18 cellular contexts compared by ENCODE assay signal in the genomic region with DNA sequence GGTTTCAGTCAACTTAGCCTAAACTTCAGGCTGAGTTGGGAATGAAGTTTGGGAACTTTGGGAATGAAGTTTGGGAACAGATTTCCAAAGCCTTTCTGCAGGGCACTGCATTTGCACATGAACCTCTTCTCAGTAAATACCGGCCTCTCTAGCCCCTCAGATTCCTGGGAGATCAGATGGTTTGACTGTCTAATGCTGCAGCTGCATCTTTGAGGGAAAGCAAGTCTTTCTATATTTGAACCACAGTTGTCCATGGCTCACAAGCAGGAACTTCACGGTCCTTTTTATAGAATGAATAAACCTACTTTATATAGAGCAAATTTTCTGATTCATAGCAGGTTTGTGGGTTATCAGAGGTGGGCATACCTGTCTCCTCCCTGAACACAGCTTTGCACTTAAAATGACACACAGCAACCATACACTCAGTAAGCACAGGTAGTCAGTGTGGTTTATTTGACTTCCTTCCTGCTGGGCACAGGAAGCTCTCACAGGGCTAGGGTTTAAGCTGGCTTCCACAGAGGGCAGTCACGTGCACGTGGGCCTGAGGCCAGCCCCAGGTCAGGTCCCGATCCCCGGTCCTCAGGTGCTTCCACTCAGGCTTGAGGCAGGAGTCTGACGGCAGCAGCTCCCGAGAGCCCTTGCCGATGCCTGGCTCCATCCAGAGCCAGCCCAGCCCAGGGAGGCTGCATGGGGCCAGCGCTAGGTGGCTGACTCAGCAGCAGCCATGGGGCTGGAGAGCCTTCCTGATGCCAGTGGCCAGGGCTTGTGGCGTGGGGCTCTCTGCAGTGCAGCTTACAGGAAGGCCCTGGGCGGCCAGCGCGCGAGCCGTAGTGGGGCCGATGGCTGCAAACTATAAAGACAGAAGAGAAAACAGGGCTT. TPM values are rescaled to one million over a fixed set of nuclear protein-coding genes. Genes with fewer than 3 reads are reported as not detected.
A peak's percentile ranks its signal among the peaks of the same experiment; 100 is the strongest.
DNase-seq lines count a peak whose midpoint lies in the region; ATAC-seq, FAIRE-seq and TF ChIP-seq lines count a peak whose summit lies in the region.
"Had no signal": no experiment of that assay in that cellular context is flagged by ENCODE, and none has a peak within 500 bp of the region (broad histone marks: within the 10 kb centered on the region; RNA-seq: fewer than 3 reads in every experiment).

No MANE protein-coding gene starts in this region.

- H3K9me3 ChIP-seq in CD4-positive, alpha-beta memory T cell (ENCODE audit: control insufficient read depth in 1 of 2, low read length in 2 of 2), result no peaks in the 10 kb centered on the region
- no peaks in the 10 kb centered on the region for H3K9me3 ChIP-seq in naive thymus-derived CD4-positive, alpha-beta T cell (ENCODE audit: control insufficient read depth in 2 of 3, low read length in 3 of 3)
- H3K9me3 ChIP-seq: BE2C, uterus had no signal

- no peak for FAIRE-seq in GM12892 (lab: Jason Lieb, UNC)

- H3K4me3 ChIP-seq in CD4-positive, alpha-beta memory T cell (ENCODE audit: low read length in 2 of 2), result no peak overlapping the region
- no peak overlapping the region for H3K4me3 ChIP-seq in naive thymus-derived CD4-positive, alpha-beta T cell (ENCODE audit: low read length)
- H3K4me3 ChIP-seq: uterus had no signal

- no TSS peak for BruUV-seq in MCF 10A (replicated peaks; lab: Mats Ljungman, UMichigan)

- TF ChIP-seq POLR2A in GM12892 (IDR thresholded peaks at IDR 0.05; ENCODE audit: low read depth, low read length), result no peak

- no peaks in the 10 kb centered on the region for H3K27me3 ChIP-seq in CD4-positive, alpha-beta memory T cell (ENCODE audit: insufficient read depth, low read length)
- H3K27me3 ChIP-seq in naive thymus-derived CD4-positive, alpha-beta T cell (ENCODE audit: control insufficient read depth in 2 of 2, insufficient read depth in 2 of 2, low read length in 2 of 2), result no peaks in the 10 kb centered on the region
- H3K27me3 ChIP-seq: BE2C, uterus had no signal

- H3K36me3 Mint-ChIP-seq in CD4-positive, alpha-beta memory T cell, result peaks cover 27 to 35% of the 10 kb centered on the region in 2 donors
- peaks cover 13% of the 10 kb centered on the region for H3K36me3 Mint-ChIP-seq in activated naive CD8-positive, alpha-beta T cell treated with anti-CD3 and anti-CD28 coated beads for 36 hours
- peaks cover 4 to 51% (median 20%) of the 10 kb centered on the region in 5 donors for H3K36me3 Mint-ChIP-seq in naive thymus-derived CD4-positive, alpha-beta T cell
- peaks cover 44% of the 10 kb centered on the region for H3K36me3 Mint-ChIP-seq in MCF 10A (ENCODE audit: insufficient read depth, unreplicated experiment)

- TF ChIP-seq CTCF in MCF 10A (IDR thresholded peaks at IDR 0.05; ENCODE audit: unreplicated experiment), result no peak

- ATAC-seq in naive thymus-derived CD4-positive, alpha-beta T cell, result peak; percentile 8
- no peak for ATAC-seq in HG02885 (IDR thresholded peaks at IDR 0.05; ENCODE audit: poor library complexity, unreplicated experiment)
- ATAC-seq: stimulated activated naive B cell treated with anti-CD40 and anti-IgM and Interleukin-4, amounts not matched to agents 10 μg/mL and 1 μg/mL and 100 μg/mL, for 72 hours had no signal

- H3K27me3 Mint-ChIP-seq in CD4-positive, alpha-beta memory T cell, result no peaks in the 10 kb centered on the region
- no peaks in the 10 kb centered on the region for H3K27me3 Mint-ChIP-seq in activated naive CD8-positive, alpha-beta T cell treated with anti-CD3 and anti-CD28 coated beads for 36 hours
- H3K27me3 Mint-ChIP-seq in naive thymus-derived CD4-positive, alpha-beta T cell, result no peaks in the 10 kb centered on the region
- H3K27me3 Mint-ChIP-seq in MCF 10A (ENCODE audit: insufficient read depth, unreplicated experiment), result no peaks in the 10 kb centered on the region
- H3K27me3 Mint-ChIP-seq: stimulated activated naive B cell treated with anti-CD40 and anti-IgM and Interleukin-4, amounts not matched to agents 10 μg/mL and 1 μg/mL and 100 μg/mL, for 72 hours had no signal

- peak overlapping the region in 3 of 8 donors; percentile 8 to 53 (median 24) for H3K4me3 Mint-ChIP-seq in CD4-positive, alpha-beta memory T cell
- no peak overlapping the region for H3K4me3 Mint-ChIP-seq in activated naive CD8-positive, alpha-beta T cell treated with anti-CD3 and anti-CD28 coated beads for 36 hours
- H3K4me3 Mint-ChIP-seq in naive thymus-derived CD4-positive, alpha-beta T cell, result peak overlapping the region in 1 of 10 donors; percentile 25
- no peak overlapping the region for H3K4me3 Mint-ChIP-seq in MCF 10A (ENCODE audit: unreplicated experiment)
- H3K4me3 Mint-ChIP-seq: stimulated activated naive B cell treated with anti-CD40 and anti-IgM and Interleukin-4, amounts not matched to agents 10 μg/mL and 1 μg/mL and 100 μg/mL, for 72 hours had no signal

- CTCF ChIA-PET in CD4-positive, alpha-beta memory T cell (lab: Charles Lee; ENCODE audit: partially characterized antibody), result no interaction called here
- CTCF ChIA-PET in naive thymus-derived CD4-positive, alpha-beta T cell (lab: Charles Lee), result no interaction called here
- CTCF ChIA-PET in MCF 10A (lab: Yijun Ruan, JAX), result no interaction called here

- peaks cover 10% of the 10 kb centered on the region for H3K36me3 ChIP-seq in CD4-positive, alpha-beta memory T cell (ENCODE audit: insufficient read depth, low read length)
- H3K36me3 ChIP-seq in naive thymus-derived CD4-positive, alpha-beta T cell (ENCODE audit: control insufficient read depth in 2 of 3, insufficient read depth in 3 of 3, low read length in 3 of 3), result peaks cover 0 to 30% (median 0%) of the 10 kb centered on the region in 3 experiments
- H3K36me3 ChIP-seq: uterus had no signal

- H3K9me3 Mint-ChIP-seq in CD4-positive, alpha-beta memory T cell, result no peaks in the 10 kb centered on the region
- no peaks in the 10 kb centered on the region for H3K9me3 Mint-ChIP-seq in activated naive CD8-positive, alpha-beta T cell treated with anti-CD3 and anti-CD28 coated beads for 36 hours
- no peaks in the 10 kb centered on the region for H3K9me3 Mint-ChIP-seq in naive thymus-derived CD4-positive, alpha-beta T cell
- H3K9me3 Mint-ChIP-seq in MCF 10A (ENCODE audit: unreplicated experiment), result no peaks in the 10 kb centered on the region
- H3K9me3 Mint-ChIP-seq: stimulated activated naive B cell treated with anti-CD40 and anti-IgM and Interleukin-4, amounts not matched to agents 10 μg/mL and 1 μg/mL and 100 μg/mL, for 72 hours had no signal

- H3K27ac ChIP-seq in CD4-positive, alpha-beta memory T cell (ENCODE audit: low read depth, low read length), result no peak overlapping the region
- peak overlapping the region; percentile 43 for H3K27ac ChIP-seq in naive thymus-derived CD4-positive, alpha-beta T cell (ENCODE audit: low read depth, low read length)
- H3K27ac ChIP-seq: uterus had no signal

- peaks cover 14 to 36% (median 24%) of the 10 kb centered on the region in 4 donors for H3K4me1 Mint-ChIP-seq in CD4-positive, alpha-beta memory T cell
- H3K4me1 Mint-ChIP-seq in activated naive CD8-positive, alpha-beta T cell treated with anti-CD3 and anti-CD28 coated beads for 36 hours, result peaks cover 28% of the 10 kb centered on the region
- peaks cover 8 to 28% (median 17%) of the 10 kb centered on the region in 7 donors for H3K4me1 Mint-ChIP-seq in naive thymus-derived CD4-positive, alpha-beta T cell
- no peaks in the 10 kb centered on the region for H3K4me1 Mint-ChIP-seq in MCF 10A (ENCODE audit: insufficient read depth, unreplicated experiment)

- DNase-seq in CD4-positive, alpha-beta memory T cell, result peak in 1 of 5 donors; percentile 2
- DNase-seq in HT1080 (ENCODE audit: low read depth) (peak; percentile 9), GM12892 (ENCODE audit: insufficient read length) (no peak), MCF 10A (ENCODE audit: unreplicated experiment) (no peak)
- DNase-seq in activated naive CD8-positive, alpha-beta T cell treated with anti-CD3 and anti-CD28 coated beads for 36 hours, result no peak
- DNase-seq in naive thymus-derived CD4-positive, alpha-beta T cell, result no peak
- DNase-seq in activated naive CD4-positive, alpha-beta T cell (lab: John Stamatoyannopoulos, UW), result no peak
- DNase-seq: amniotic stem cell; BE2C; mesenchymal stem cell; NCI-H1694; stimulated activated naive B cell treated with anti-CD40 and anti-IgM and Interleukin-4, amounts not matched to agents 10 μg/mL and 1 μg/mL and 100 μg/mL, for 72 hours; uterus had no signal

- intact Hi-C loops in CD4-positive, alpha-beta memory T cell (cut with micrococcal nuclease), result no loop called here
- intact Hi-C loops in naive thymus-derived CD4-positive, alpha-beta T cell (cut with micrococcal nuclease), result no loop called here
- intact Hi-C loops in MCF 10A (cut with micrococcal nuclease), result no loop called here

- POLR2A ChIA-PET in CD4-positive, alpha-beta memory T cell (lab: Charles Lee; ENCODE audit: partially characterized antibody), result interaction anchor here (1.1 kb wide), 1 partner anchor 35 kb away, joined by 3 read pairs; a partner anchor contains a TSS
- POLR2A ChIA-PET in naive thymus-derived CD4-positive, alpha-beta T cell (lab: Charles Lee), result no interaction called here
- POLR2A ChIA-PET in MCF 10A (lab: Yijun Ruan, JAX), result interaction anchor here (0.5 kb wide), 1 partner anchor 37 kb away, joined by 3 read pairs; no protein-coding TSS in a partner anchor

- peak overlapping the region; percentile 70 to 86 (median 77) for H3K27ac Mint-ChIP-seq in CD4-positive, alpha-beta memory T cell
- H3K27ac Mint-ChIP-seq in activated naive CD8-positive, alpha-beta T cell treated with anti-CD3 and anti-CD28 coated beads for 36 hours, result peak overlapping the region; percentile 62
- H3K27ac Mint-ChIP-seq in naive thymus-derived CD4-positive, alpha-beta T cell, result peak overlapping the region in 8 of 9 donors; percentile 31 to 76 (median 63)
- no peak overlapping the region for H3K27ac Mint-ChIP-seq in MCF 10A (ENCODE audit: low read depth, unreplicated experiment)
- H3K27ac Mint-ChIP-seq: stimulated activated naive B cell treated with anti-CD40 and anti-IgM and Interleukin-4, amounts not matched to agents 10 μg/mL and 1 μg/mL and 100 μg/mL, for 72 hours had no signal

- peaks cover 17% of the 10 kb centered on the region for H3K4me1 ChIP-seq in CD4-positive, alpha-beta memory T cell (ENCODE audit: insufficient read depth, low read length)
- H3K4me1 ChIP-seq in naive thymus-derived CD4-positive, alpha-beta T cell (ENCODE audit: control insufficient read depth in 2 of 2, insufficient read depth in 2 of 2, low read length in 2 of 2), result peaks cover 8% of the 10 kb centered on the region in 2 donors
- H3K4me1 ChIP-seq: BE2C, uterus had no signal

RNA-seq across cellular contexts. Expression of a gene that starts 12.8 kb away (rescaled TPM):
- under 1 TPM; 0.61 to 0.79 TPM for total RNA-seq in CD4-positive, alpha-beta memory T cell
- polyA plus RNA-seq in CD4-positive, alpha-beta memory T cell, result not detected
- total RNA-seq in HT1080 (2014; rRNA removed; shearing (Covaris generic)), result not detected in 2 replicates
- polyA plus RNA-seq in HT1080 (2015; cell fraction: cytosol; rRNA removed), result not detected in 2 replicates
- not detected in 2 replicates for polyA plus RNA-seq in HT1080 (2015; cell fraction: nucleus; rRNA removed)
- total RNA-seq in activated naive CD8-positive, alpha-beta T cell treated with anti-CD3 and anti-CD28 coated beads for 36 hours, result not detected
- under 1 TPM; 0.29 to 0.84 (median 0.40) TPM for total RNA-seq in naive thymus-derived CD4-positive, alpha-beta T cell
- polyA plus RNA-seq in naive thymus-derived CD4-positive, alpha-beta T cell, result not detected
- polyA plus RNA-seq in GM12892 (2012; ENCODE audit: missing spikeins), result not detected
- not detected in 2 replicates for total RNA-seq in MCF 10A (2022)
- total RNA-seq: chondrocyte, LHCN-M2, NCI-H460, osteoblast had no signal

RNA-seq across cellular contexts. Expression of a gene that starts 34.7 kb away (rescaled TPM):
- total RNA-seq in CD4-positive, alpha-beta memory T cell, result 10 to 100 TPM; 38.8 to 41.3 TPM
- polyA plus RNA-seq in CD4-positive, alpha-beta memory T cell, result 10 to 100 TPM; 55.8 to 69.8 TPM
- 81.3 and 84.4 TPM in 2 replicates for total RNA-seq in HT1080 (2014; rRNA removed; shearing (Covaris generic))
- polyA plus RNA-seq in HT1080 (2015; cell fraction: cytosol; rRNA removed), result 68.0 and 70.8 TPM in 2 replicates
- 37.2 and 42.2 TPM in 2 replicates for polyA plus RNA-seq in HT1080 (2015; cell fraction: nucleus; rRNA removed)
- 10 to 100 TPM; 48.4 to 50.1 TPM for total RNA-seq in activated naive CD8-positive, alpha-beta T cell treated with anti-CD3 and anti-CD28 coated beads for 36 hours
- 10 to 100 TPM; 28.9 to 53.0 (median 41.3) TPM for total RNA-seq in naive thymus-derived CD4-positive, alpha-beta T cell
- 10 to 100 TPM; 59.2 to 60.0 TPM for polyA plus RNA-seq in naive thymus-derived CD4-positive, alpha-beta T cell
- polyA plus RNA-seq in GM12892 (2012; ENCODE audit: missing spikeins), result 65.8 TPM
- 55.0 and 64.4 TPM in 2 replicates for total RNA-seq in MCF 10A (2022)

RNA-seq across cellular contexts. Expression of a gene that starts 35.0 kb away (rescaled TPM):
- 10 to 100 TPM; 35.4 to 40.7 TPM for total RNA-seq in CD4-positive, alpha-beta memory T cell
- 100 to 1,000 TPM in 1 of 2 donors, 10 to 100 TPM in 1; 80.4 to 108 TPM for polyA plus RNA-seq in CD4-positive, alpha-beta memory T cell
- total RNA-seq in HT1080 (2014; rRNA removed; shearing (Covaris generic)), result 91.3 and 104 TPM in 2 replicates
- polyA plus RNA-seq in HT1080 (2015; cell fraction: cytosol; rRNA removed), result 125 and 127 TPM in 2 replicates
- 75.0 and 87.1 TPM in 2 replicates for polyA plus RNA-seq in HT1080 (2015; cell fraction: nucleus; rRNA removed)
- 100 to 1,000 TPM; 156 to 158 TPM for total RNA-seq in activated naive CD8-positive, alpha-beta T cell treated with anti-CD3 and anti-CD28 coated beads for 36 hours
- total RNA-seq in naive thymus-derived CD4-positive, alpha-beta T cell, result 10 to 100 TPM; 31.3 to 68.4 (median 45.8) TPM
- 100 to 1,000 TPM in 1 of 2 donors, 10 to 100 TPM in 1; 86.0 to 105 TPM for polyA plus RNA-seq in naive thymus-derived CD4-positive, alpha-beta T cell
- 91.6 TPM for polyA plus RNA-seq in GM12892 (2012; ENCODE audit: missing spikeins)
- 70.8 and 88.2 TPM in 2 replicates for total RNA-seq in MCF 10A (2022)
